Comparison of ENCODE assay signal across 1 cellular context in the genomic region with DNA sequence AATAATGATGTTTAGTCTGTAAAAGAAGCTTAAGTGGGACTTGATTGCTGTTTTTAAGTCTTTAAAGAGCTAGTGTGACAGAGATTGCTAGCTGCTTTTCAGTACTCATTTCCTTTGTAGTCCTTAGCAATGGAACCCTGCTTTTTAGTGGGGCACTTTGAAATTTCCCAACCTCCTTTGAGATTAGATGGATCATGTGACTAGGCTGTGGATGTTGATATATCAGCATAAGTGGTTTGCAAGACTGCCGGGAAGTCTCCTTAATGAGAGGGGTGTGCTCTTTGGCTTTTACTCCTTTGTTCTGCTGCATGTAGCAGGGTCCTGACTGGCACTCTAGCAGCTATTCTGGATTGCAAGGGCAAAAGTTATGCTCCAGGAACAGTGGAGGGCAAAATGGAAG.
TF ChIP-seq lines count a peak whose summit lies in the region.

No MANE protein-coding gene starts in this region.

TF ChIP-seq in K562, 482 proteins besides CTCF, POLR2A, EP300 and RAD21 (continued from another document):
- TF ChIP-seq, protein P1, sequence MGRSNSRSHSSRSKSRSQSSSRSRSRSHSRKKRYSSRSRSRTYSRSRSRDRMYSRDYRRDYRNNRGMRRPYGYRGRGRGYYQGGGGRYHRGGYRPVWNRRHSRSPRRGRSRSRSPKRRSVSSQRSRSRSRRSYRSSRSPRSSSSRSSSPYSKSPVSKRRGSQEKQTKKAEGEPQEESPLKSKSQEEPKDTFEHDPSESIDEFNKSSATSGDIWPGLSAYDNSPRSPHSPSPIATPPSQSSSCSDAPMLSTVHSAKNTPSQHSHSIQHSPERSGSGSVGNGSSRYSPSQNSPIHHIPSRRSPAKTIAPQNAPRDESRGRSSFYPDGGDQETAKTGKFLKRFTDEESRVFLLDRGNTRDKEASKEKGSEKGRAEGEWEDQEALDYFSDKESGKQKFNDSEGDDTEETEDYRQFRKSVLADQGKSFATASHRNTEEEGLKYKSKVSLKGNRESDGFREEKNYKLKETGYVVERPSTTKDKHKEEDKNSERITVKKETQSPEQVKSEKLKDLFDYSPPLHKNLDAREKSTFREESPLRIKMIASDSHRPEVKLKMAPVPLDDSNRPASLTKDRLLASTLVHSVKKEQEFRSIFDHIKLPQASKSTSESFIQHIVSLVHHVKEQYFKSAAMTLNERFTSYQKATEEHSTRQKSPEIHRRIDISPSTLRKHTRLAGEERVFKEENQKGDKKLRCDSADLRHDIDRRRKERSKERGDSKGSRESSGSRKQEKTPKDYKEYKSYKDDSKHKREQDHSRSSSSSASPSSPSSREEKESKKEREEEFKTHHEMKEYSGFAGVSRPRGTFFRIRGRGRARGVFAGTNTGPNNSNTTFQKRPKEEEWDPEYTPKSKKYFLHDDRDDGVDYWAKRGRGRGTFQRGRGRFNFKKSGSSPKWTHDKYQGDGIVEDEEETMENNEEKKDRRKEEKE (IDR thresholded peaks at IDR 0.05; ENCODE audit: borderline replicate concordance in 1 of 2, control insufficient read depth in 1 of 2, low read depth in 2 of 2, low read length in 1 of 2), result no peak
- no peak for TF ChIP-seq U2AF1 (optimal IDR thresholded peaks at IDR 0.05; ENCODE audit: low read depth, low read length)
- no peak for TF ChIP-seq ZNF239 (CRISPR knock-in tag; IDR thresholded peaks at IDR 0.05)
